22 cellular contexts compared by ENCODE assay signal in genomic region chr7:10100572-10100971, GRCh38.
A peak's percentile ranks its signal among the peaks of the same experiment; 100 is the strongest.
DNase-seq lines count a peak whose midpoint lies in the region; ATAC-seq and FAIRE-seq lines count a peak whose summit lies in the region.
"Had no signal": no experiment of that assay in that cellular context is flagged by ENCODE, and none has a peak within 500 bp of the region (broad histone marks: within the 10 kb centered on the region; RNA-seq: fewer than 3 reads in every experiment).

No MANE protein-coding gene starts in this region.

- H3K36me3 ChIP-seq in small intestine (ENCODE audit: control insufficient read depth in 2 of 2, insufficient read depth in 2 of 2, low read length in 2 of 2), result no peaks in the 10 kb centered on the region
- H3K36me3 ChIP-seq: BLaER1 treated with 17β-estradiol and CSF1 and Interleukin-3, amounts not matched to agents 10 nM and 100 nM had no signal

- WGBS in small intestine, 3 donors, result 53 to 62% (median 56%) methylated on average over 2 of the region's 2 CpGs

- no peak overlapping the region for H3K4me3 ChIP-seq in small intestine (ENCODE audit: low read depth in 1 of 2, low read length in 2 of 2)
- H3K4me3 ChIP-seq: A549; BLaER1 treated with 17β-estradiol and CSF1 and Interleukin-3, amounts not matched to agents 10 nM and 100 nM had no signal

- H3K9me3 Mint-ChIP-seq in activated T-helper 1 cell treated with anti-CD3 and anti-CD28 coated beads, Interleukin-12 subunit alpha, Interleukin-12 subunit beta, Interleukin-2, Interleukin-4 antibody, amounts not matched to agents 30 ng/mL and 10 ng/mL and 1 ng/mL, durations not matched to agents 14 hours and 24 hours and 36 hours, result no peaks in the 10 kb centered on the region
- H3K9me3 Mint-ChIP-seq: CD4-positive, alpha-beta T cell; CD8-positive, alpha-beta T cell had no signal

- H3K27ac Mint-ChIP-seq in activated T-helper 1 cell treated with anti-CD3 and anti-CD28 coated beads, Interleukin-12 subunit alpha, Interleukin-12 subunit beta, Interleukin-2, Interleukin-4 antibody, amounts not matched to agents 30 ng/mL and 10 ng/mL and 1 ng/mL, durations not matched to agents 14 hours and 24 hours and 36 hours, result no peak overlapping the region
- H3K27ac Mint-ChIP-seq: B cell; CD4-positive, alpha-beta T cell; CD8-positive, alpha-beta T cell had no signal

- no peak overlapping the region for H3K4me3 Mint-ChIP-seq in activated T-helper 1 cell treated with anti-CD3 and anti-CD28 coated beads, Interleukin-12 subunit alpha, Interleukin-12 subunit beta, Interleukin-2, Interleukin-4 antibody, amounts not matched to agents 30 ng/mL and 10 ng/mL and 1 ng/mL, durations not matched to agents 14 hours and 24 hours and 36 hours
- H3K4me3 Mint-ChIP-seq: B cell; CD4-positive, alpha-beta T cell; CD8-positive, alpha-beta T cell had no signal

- H3K27me3 ChIP-seq in small intestine (ENCODE audit: control insufficient read depth in 2 of 2, insufficient read depth in 2 of 2, low read length in 2 of 2), result no peaks in the 10 kb centered on the region
- H3K27me3 ChIP-seq: BLaER1 treated with 17β-estradiol and CSF1 and Interleukin-3, amounts not matched to agents 10 nM and 100 nM had no signal

- no peaks in the 10 kb centered on the region for H3K27me3 Mint-ChIP-seq in activated T-helper 1 cell treated with anti-CD3 and anti-CD28 coated beads, Interleukin-12 subunit alpha, Interleukin-12 subunit beta, Interleukin-2, Interleukin-4 antibody, amounts not matched to agents 30 ng/mL and 10 ng/mL and 1 ng/mL, durations not matched to agents 14 hours and 24 hours and 36 hours (ENCODE audit: insufficient read depth)
- H3K27me3 Mint-ChIP-seq: B cell; CD4-positive, alpha-beta T cell had no signal

- no peaks in the 10 kb centered on the region for H3K4me1 ChIP-seq in small intestine (ENCODE audit: control insufficient read depth in 2 of 2, insufficient read depth in 1 of 2, low read depth in 1 of 2, low read length in 1 of 2)
- H3K4me1 ChIP-seq: A549; BLaER1 treated with 17β-estradiol and CSF1 and Interleukin-3, amounts not matched to agents 10 nM and 100 nM had no signal

- intact Hi-C loops in activated T-helper 1 cell treated with anti-CD3 and anti-CD28 coated beads, Interleukin-12 subunit alpha, Interleukin-12 subunit beta, Interleukin-2, Interleukin-4 antibody, amounts not matched to agents 30 ng/mL and 10 ng/mL and 1 ng/mL, durations not matched to agents 14 hours and 24 hours and 36 hours (cut with micrococcal nuclease), result no loop called here

- no peaks in the 10 kb centered on the region for H3K4me1 Mint-ChIP-seq in activated T-helper 1 cell treated with anti-CD3 and anti-CD28 coated beads, Interleukin-12 subunit alpha, Interleukin-12 subunit beta, Interleukin-2, Interleukin-4 antibody, amounts not matched to agents 30 ng/mL and 10 ng/mL and 1 ng/mL, durations not matched to agents 14 hours and 24 hours and 36 hours (ENCODE audit: low read depth)
- H3K4me1 Mint-ChIP-seq: B cell had no signal

- FAIRE-seq in A204.1 (lab: Jason Lieb, UNC) (peak; percentile 16), G401.6 (lab: Jason Lieb, UNC) (peak; percentile 50), small intestine (lab: Jason Lieb, UNC) (peak; percentile 10)
- FAIRE-seq: A549, GM12891, GM19239 had no signal

- H3K9me3 ChIP-seq in small intestine (ENCODE audit: control insufficient read depth, low read depth), result peaks cover 1% of the 10 kb centered on the region
- H3K9me3 ChIP-seq: A549; BLaER1 treated with 17β-estradiol and CSF1 and Interleukin-3, amounts not matched to agents 10 nM and 100 nM had no signal

- DNase-seq in small intestine, result no peak
- DNase-seq in activated T-helper 1 cell treated with anti-CD3 and anti-CD28 coated beads, Interleukin-12 subunit alpha, Interleukin-12 subunit beta, Interleukin-2, Interleukin-4 antibody, amounts not matched to agents 30 ng/mL and 10 ng/mL and 1 ng/mL, durations not matched to agents 14 hours and 24 hours and 36 hours (ENCODE audit: low spot score), result no peak
- DNase-seq: 8988T; AML-193; CD4-positive, alpha-beta T cell; CD8-positive, alpha-beta T cell; DMS 273 treated with DMSO at 0.1 percent for 48 hours; DMS153; DMS53; DMS79; DND-41; EL; GF-D8 had no signal

- no peaks in the 10 kb centered on the region for H3K36me3 Mint-ChIP-seq in activated T-helper 1 cell treated with anti-CD3 and anti-CD28 coated beads, Interleukin-12 subunit alpha, Interleukin-12 subunit beta, Interleukin-2, Interleukin-4 antibody, amounts not matched to agents 30 ng/mL and 10 ng/mL and 1 ng/mL, durations not matched to agents 14 hours and 24 hours and 36 hours (ENCODE audit: low read depth)
- H3K36me3 Mint-ChIP-seq: CD8-positive, alpha-beta T cell had no signal

- no peak overlapping the region for H3K27ac ChIP-seq in small intestine (ENCODE audit: low read depth in 1 of 2, low read length in 1 of 2)
- H3K27ac ChIP-seq: A549; BLaER1 treated with 17β-estradiol and CSF1 and Interleukin-3, amounts not matched to agents 10 nM and 100 nM; C4-2B had no signal

- no peak for ATAC-seq in HG03565 (IDR thresholded peaks at IDR 0.05; ENCODE audit: unreplicated experiment)
- ATAC-seq: A549; CD8-positive, alpha-beta T cell had no signal
